Comparison of ENCODE assay signal across 19 cellular contexts in genomic region chr13:93685900-93686299, GRCh38.
"Had no signal": no experiment of that assay in that cellular context is flagged by ENCODE, and none has a peak within 500 bp of the region (broad histone marks: within the 10 kb centered on the region; RNA-seq: fewer than 3 reads in every experiment).

No MANE protein-coding gene starts in this region.

- H3K4me1 ChIP-seq: colonic mucosa, esophagus muscularis mucosa, foreskin keratinocyte, gastroesophageal sphincter, heart left ventricle, left lung, lower lobe of right lung had no signal

- H3K27me3 ChIP-seq: colonic mucosa, esophagus muscularis mucosa, foreskin keratinocyte, gastroesophageal sphincter, heart left ventricle, hepatocyte, left lung had no signal

- H3K27ac ChIP-seq: colonic mucosa, esophagus muscularis mucosa, foreskin keratinocyte, gastroesophageal sphincter, heart left ventricle, hepatocyte, left lung, lower lobe of right lung had no signal

- H2AFZ ChIP-seq: hepatocyte had no signal

- H3K4me2 ChIP-seq: hepatocyte had no signal

- H3K9me3 ChIP-seq: colonic mucosa, esophagus muscularis mucosa, gastroesophageal sphincter, heart left ventricle, lower lobe of right lung, mucosa of descending colon had no signal

- DNase-seq: colonic mucosa; cortex of kidney; effector memory CD4-positive, alpha-beta T cell; foreskin keratinocyte; heart left ventricle; left cardiac atrium; left lung; left ventricle myocardium superior; lower lobe of right lung; mesenchymal stem cell; mucosa of descending colon; naive B cell had no signal

- ATAC-seq: foreskin keratinocyte, gastroesophageal sphincter, heart left ventricle, left cardiac atrium, left lung, left ventricle myocardium superior, lower lobe of right lung, mucosa of descending colon had no signal

- FAIRE-seq: endothelial cell of umbilical vein, frontal cortex, islet of Langerhans, keratinocyte had no signal

- H3K36me3 ChIP-seq: colonic mucosa, esophagus muscularis mucosa, gastroesophageal sphincter, heart left ventricle, left lung, lower lobe of right lung had no signal

- H3K4me3 ChIP-seq: colonic mucosa, esophagus muscularis mucosa, gastroesophageal sphincter, heart left ventricle, hepatocyte, left lung, lower lobe of right lung, mucosa of descending colon had no signal
